Comparison of ENCODE assay signal across 1 cellular context in the genomic region with DNA sequence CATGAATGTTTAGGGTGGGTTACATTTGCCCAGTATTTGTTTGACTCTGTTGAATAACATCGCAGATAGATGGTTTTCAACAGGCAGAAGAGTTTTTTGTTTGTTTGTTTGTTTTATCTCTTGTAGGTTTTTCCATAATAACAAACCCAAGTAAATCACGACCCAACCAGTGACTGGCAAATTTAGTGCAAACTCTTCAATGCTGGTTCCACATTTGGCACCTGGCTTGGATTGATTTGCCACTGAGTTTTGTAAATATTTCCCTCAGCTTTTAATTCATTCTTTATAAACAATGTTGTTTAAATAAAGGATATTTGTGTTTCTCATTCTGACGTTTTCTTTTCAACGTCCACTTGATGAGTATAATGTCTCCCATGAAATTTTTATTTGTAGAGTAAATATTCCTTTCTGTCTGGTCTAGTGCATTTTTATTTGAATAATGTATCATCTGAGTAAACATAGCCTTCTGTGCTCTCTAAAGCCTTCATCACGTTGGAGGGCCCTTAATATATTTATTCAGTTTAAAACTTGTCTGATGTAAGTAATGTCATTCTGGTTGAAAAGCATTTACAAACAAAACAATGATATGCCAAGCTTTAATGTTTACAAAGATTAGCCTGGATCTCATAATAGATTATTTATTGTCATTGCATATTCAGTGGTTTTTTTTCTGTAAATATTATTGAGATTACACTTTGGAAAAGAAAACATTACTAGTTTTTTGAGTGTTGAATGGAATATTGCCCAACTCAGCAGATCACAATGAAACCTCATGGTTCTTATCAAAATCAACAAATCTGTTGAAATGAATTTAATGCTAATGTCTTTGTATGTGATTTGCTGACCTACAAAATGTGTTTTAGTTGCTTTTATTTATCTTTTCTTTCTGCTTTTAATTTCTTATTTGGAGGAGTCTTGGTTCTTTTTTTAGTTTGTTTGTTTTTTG.
TF ChIP-seq lines count a peak whose summit lies in the region.

No MANE protein-coding gene starts in this region.

TF ChIP-seq in HepG2, 621 proteins besides CTCF, POLR2A, EP300 and RAD21 (continued from another document and continues in another):
- TF ChIP-seq TFDP1 (CRISPR knock-in tag; IDR thresholded peaks at IDR 0.05; ENCODE audit: borderline replicate concordance) (no peak), ZSCAN30 (CRISPR knock-in tag; IDR thresholded peaks at IDR 0.05) (no peak), REL (CRISPR knock-in tag; conservative IDR thresholded peaks at IDR 0.05) (no peak), SOX13 (IDR thresholded peaks at IDR 0.05) (no peak), SOX13 (CRISPR knock-in tag; conservative IDR thresholded peaks at IDR 0.05 in 1 of 2, IDR thresholded peaks at IDR 0.05 in 1 of 2) (peak in 1 of 2 experiments; percentile 47; a peak in 1 of 4 replicates), SP140L (CRISPR knock-in tag; IDR thresholded peaks at IDR 0.05; ENCODE audit: borderline replicate concordance) (no peak), ZNF350 (CRISPR knock-in tag; IDR thresholded peaks at IDR 0.05; ENCODE audit: borderline replicate concordance, low read depth) (no peak), TBX3 (IDR thresholded peaks at IDR 0.05; ENCODE audit: borderline replicate concordance) (peak; percentile 86), HIVEP1 (CRISPR knock-in tag; IDR thresholded peaks at IDR 0.05) (no peak), ZUFSP (CRISPR knock-in tag; IDR thresholded peaks at IDR 0.05; ENCODE audit: borderline replicate concordance) (no peak), IKZF4 (CRISPR knock-in tag; IDR thresholded peaks at IDR 0.05; ENCODE audit: borderline replicate concordance, low read depth, not compliant biosample characterization) (no peak), SOX5 (CRISPR knock-in tag; IDR thresholded peaks at IDR 0.05; ENCODE audit: borderline replicate concordance) (peak; percentile 42; the same call in 1 of the 2 replicates), MED1 (CRISPR knock-in tag; IDR thresholded peaks at IDR 0.05) (peak; percentile 61), TBL1XR1 (IDR thresholded peaks at IDR 0.05; ENCODE audit: borderline replicate concordance, low read length, partially characterized antibody) (peak; percentile 50), AKNA (CRISPR knock-in tag; IDR thresholded peaks at IDR 0.05; ENCODE audit: borderline replicate concordance) (no peak), HOXA9 (CRISPR knock-in tag; IDR thresholded peaks at IDR 0.05; ENCODE audit: borderline replicate concordance) (no peak), RBAK (CRISPR knock-in tag; IDR thresholded peaks at IDR 0.05) (no peak), ZNF709 (CRISPR knock-in tag; IDR thresholded peaks at IDR 0.05) (no peak), CC2D1A (CRISPR knock-in tag; IDR thresholded peaks at IDR 0.05) (no peak), ZNF335 (CRISPR knock-in tag; IDR thresholded peaks at IDR 0.05) (no peak), TCF7L2 (IDR thresholded peaks at IDR 0.05; ENCODE audit: low read depth, low read length) (peak; percentile 46; the same call in 1 of the 2 replicates), NFRKB (IDR thresholded peaks at IDR 0.05) (no peak), ISL2 (CRISPR knock-in tag; IDR thresholded peaks at IDR 0.05) (peak; percentile 78), ZNF225 (CRISPR knock-in tag; IDR thresholded peaks at IDR 0.05) (no peak), CREB1 (IDR thresholded peaks at IDR 0.05) (no peak), CREB1 (CRISPR knock-in tag; IDR thresholded peaks at IDR 0.05) (peak; percentile 51; the same call in 1 of the 2 replicates)
- TF ChIP-seq, protein P1, sequence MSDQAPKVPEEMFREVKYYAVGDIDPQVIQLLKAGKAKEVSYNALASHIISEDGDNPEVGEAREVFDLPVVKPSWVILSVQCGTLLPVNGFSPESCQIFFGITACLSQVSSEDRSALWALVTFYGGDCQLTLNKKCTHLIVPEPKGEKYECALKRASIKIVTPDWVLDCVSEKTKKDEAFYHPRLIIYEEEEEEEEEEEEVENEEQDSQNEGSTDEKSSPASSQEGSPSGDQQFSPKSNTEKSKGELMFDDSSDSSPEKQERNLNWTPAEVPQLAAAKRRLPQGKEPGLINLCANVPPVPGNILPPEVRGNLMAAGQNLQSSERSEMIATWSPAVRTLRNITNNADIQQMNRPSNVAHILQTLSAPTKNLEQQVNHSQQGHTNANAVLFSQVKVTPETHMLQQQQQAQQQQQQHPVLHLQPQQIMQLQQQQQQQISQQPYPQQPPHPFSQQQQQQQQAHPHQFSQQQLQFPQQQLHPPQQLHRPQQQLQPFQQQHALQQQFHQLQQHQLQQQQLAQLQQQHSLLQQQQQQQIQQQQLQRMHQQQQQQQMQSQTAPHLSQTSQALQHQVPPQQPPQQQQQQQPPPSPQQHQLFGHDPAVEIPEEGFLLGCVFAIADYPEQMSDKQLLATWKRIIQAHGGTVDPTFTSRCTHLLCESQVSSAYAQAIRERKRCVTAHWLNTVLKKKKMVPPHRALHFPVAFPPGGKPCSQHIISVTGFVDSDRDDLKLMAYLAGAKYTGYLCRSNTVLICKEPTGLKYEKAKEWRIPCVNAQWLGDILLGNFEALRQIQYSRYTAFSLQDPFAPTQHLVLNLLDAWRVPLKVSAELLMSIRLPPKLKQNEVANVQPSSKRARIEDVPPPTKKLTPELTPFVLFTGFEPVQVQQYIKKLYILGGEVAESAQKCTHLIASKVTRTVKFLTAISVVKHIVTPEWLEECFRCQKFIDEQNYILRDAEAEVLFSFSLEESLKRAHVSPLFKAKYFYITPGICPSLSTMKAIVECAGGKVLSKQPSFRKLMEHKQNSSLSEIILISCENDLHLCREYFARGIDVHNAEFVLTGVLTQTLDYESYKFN (CRISPR knock-in tag; conservative IDR thresholded peaks at IDR 0.05) = peak; percentile 45; the same call in 1 of the 2 replicates
- TF ChIP-seq, protein P2, sequence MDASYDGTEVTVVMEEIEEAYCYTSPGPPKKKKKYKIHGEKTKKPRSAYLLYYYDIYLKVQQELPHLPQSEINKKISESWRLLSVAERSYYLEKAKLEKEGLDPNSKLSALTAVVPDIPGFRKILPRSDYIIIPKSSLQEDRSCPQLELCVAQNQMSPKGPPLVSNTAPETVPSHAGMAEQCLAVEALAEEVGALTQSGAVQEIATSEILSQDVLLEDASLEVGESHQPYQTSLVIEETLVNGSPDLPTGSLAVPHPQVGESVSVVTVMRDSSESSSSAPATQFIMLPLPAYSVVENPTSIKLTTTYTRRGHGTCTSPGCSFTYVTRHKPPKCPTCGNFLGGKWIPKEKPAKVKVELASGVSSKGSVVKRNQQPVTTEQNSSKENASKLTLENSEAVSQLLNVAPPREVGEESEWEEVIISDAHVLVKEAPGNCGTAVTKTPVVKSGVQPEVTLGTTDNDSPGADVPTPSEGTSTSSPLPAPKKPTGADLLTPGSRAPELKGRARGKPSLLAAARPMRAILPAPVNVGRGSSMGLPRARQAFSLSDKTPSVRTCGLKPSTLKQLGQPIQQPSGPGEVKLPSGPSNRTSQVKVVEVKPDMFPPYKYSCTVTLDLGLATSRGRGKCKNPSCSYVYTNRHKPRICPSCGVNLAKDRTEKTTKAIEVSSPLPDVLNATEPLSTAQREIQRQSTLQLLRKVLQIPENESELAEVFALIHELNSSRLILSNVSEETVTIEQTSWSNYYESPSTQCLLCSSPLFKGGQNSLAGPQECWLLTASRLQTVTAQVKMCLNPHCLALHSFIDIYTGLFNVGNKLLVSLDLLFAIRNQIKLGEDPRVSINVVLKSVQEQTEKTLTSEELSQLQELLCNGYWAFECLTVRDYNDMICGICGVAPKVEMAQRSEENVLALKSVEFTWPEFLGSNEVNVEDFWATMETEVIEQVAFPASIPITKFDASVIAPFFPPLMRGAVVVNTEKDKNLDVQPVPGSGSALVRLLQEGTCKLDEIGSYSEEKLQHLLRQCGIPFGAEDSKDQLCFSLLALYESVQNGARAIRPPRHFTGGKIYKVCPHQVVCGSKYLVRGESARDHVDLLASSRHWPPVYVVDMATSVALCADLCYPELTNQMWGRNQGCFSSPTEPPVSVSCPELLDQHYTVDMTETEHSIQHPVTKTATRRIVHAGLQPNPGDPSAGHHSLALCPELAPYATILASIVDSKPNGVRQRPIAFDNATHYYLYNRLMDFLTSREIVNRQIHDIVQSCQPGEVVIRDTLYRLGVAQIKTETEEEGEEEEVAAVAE (CRISPR knock-in tag; IDR thresholded peaks at IDR 0.05; ENCODE audit: borderline replicate concordance) = no peak
- TF ChIP-seq, protein P3, sequence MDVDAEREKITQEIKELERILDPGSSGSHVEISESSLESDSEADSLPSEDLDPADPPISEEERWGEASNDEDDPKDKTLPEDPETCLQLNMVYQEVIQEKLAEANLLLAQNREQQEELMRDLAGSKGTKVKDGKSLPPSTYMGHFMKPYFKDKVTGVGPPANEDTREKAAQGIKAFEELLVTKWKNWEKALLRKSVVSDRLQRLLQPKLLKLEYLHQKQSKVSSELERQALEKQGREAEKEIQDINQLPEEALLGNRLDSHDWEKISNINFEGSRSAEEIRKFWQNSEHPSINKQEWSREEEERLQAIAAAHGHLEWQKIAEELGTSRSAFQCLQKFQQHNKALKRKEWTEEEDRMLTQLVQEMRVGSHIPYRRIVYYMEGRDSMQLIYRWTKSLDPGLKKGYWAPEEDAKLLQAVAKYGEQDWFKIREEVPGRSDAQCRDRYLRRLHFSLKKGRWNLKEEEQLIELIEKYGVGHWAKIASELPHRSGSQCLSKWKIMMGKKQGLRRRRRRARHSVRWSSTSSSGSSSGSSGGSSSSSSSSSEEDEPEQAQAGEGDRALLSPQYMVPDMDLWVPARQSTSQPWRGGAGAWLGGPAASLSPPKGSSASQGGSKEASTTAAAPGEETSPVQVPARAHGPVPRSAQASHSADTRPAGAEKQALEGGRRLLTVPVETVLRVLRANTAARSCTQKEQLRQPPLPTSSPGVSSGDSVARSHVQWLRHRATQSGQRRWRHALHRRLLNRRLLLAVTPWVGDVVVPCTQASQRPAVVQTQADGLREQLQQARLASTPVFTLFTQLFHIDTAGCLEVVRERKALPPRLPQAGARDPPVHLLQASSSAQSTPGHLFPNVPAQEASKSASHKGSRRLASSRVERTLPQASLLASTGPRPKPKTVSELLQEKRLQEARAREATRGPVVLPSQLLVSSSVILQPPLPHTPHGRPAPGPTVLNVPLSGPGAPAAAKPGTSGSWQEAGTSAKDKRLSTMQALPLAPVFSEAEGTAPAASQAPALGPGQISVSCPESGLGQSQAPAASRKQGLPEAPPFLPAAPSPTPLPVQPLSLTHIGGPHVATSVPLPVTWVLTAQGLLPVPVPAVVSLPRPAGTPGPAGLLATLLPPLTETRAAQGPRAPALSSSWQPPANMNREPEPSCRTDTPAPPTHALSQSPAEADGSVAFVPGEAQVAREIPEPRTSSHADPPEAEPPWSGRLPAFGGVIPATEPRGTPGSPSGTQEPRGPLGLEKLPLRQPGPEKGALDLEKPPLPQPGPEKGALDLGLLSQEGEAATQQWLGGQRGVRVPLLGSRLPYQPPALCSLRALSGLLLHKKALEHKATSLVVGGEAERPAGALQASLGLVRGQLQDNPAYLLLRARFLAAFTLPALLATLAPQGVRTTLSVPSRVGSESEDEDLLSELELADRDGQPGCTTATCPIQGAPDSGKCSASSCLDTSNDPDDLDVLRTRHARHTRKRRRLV (CRISPR knock-in tag; IDR thresholded peaks at IDR 0.05) = no peak
